ENCODE assay signal across 13 cellular contexts in the genomic region with DNA sequence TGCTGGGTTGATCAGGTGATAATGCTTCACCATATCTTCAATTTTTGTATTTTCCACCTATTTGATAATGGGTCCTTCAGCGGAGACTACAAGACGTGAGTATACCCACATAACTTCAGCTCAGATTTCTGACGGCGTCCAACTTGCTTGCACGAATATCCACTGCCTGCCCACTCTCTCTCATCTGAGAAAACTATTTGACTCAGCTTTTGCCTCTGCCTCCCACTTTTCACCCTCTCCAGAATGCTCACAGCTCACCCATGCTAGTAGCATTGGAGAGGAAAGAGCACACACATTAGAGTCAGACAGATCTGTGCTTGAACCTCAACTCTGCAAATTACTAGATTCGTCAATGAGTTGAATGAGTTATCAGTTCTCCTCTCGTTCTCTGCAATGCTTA.
A peak's percentile ranks its signal among the peaks of the same experiment; 100 is the strongest.
DNase-seq lines count a peak whose midpoint lies in the region; ATAC-seq and TF ChIP-seq lines count a peak whose summit lies in the region.
"Had no signal": no experiment of that assay in that cellular context is flagged by ENCODE, and none has a peak within 500 bp of the region (broad histone marks: within the 10 kb centered on the region; RNA-seq: fewer than 3 reads in every experiment).

No MANE protein-coding gene starts in this region.

- H3K4me3 ChIP-seq in CD4-positive, alpha-beta memory T cell (ENCODE audit: low read length in 2 of 2), result peak overlapping the region in 1 of 2 donors; percentile 3
- H3K4me3 ChIP-seq in Loucy (ENCODE audit: low read length, poor library complexity, severe bottlenecking), result no peak overlapping the region
- H3K4me3 ChIP-seq: thoracic aorta had no signal

- ATAC-seq in GM18858 (IDR thresholded peaks at IDR 0.05; ENCODE audit: unreplicated experiment) (peak; percentile 30), sciatic nerve (no peak)
- ATAC-seq: left lobe of liver had no signal

- peaks cover 80% of the 10 kb centered on the region for H3K4me1 ChIP-seq in CD4-positive, alpha-beta memory T cell (ENCODE audit: insufficient read depth, low read length)
- peaks cover 48% of the 10 kb centered on the region for H3K4me1 ChIP-seq in Loucy (ENCODE audit: insufficient read depth, low read length, poor library complexity, severe bottlenecking)

- no peaks in the 10 kb centered on the region for H3K9me2 ChIP-seq in Loucy (replicated peaks; ENCODE audit: low read depth, low read length)

- H3K4me2 ChIP-seq in Loucy (ENCODE audit: low read depth, low read length, poor library complexity, severe bottlenecking), result peak overlapping the region; percentile 12

- intact Hi-C loops in CD4-positive, alpha-beta memory T cell (cut with micrococcal nuclease), result loop anchor here (10.0 kb wide), 1 partner anchor 628 kb away; the partner anchor contains the start of gene ZCCHC2
- intact Hi-C loops in sciatic nerve (cut with DNase I), result no loop called here

- peaks cover 0 to 2% (median 0%) of the 10 kb centered on the region in 8 donors for H3K9me3 Mint-ChIP-seq in CD4-positive, alpha-beta memory T cell
- no peaks in the 10 kb centered on the region for H3K9me3 Mint-ChIP-seq in activated naive CD8-positive, alpha-beta T cell treated with anti-CD3 and anti-CD28 coated beads for 36 hours

- CTCF ChIA-PET in CD4-positive, alpha-beta memory T cell (lab: Charles Lee; ENCODE audit: partially characterized antibody), result interaction anchor here (1.0 to 10.1 kb wide), 17 partner anchors 11 to 286 kb away, joined by 3 to 148 read pairs (median 7); partner anchors contain the start of gene BCL2

- H3K27me3 Mint-ChIP-seq in CD4-positive, alpha-beta memory T cell, result no peaks in the 10 kb centered on the region
- no peaks in the 10 kb centered on the region for H3K27me3 Mint-ChIP-seq in activated naive CD8-positive, alpha-beta T cell treated with anti-CD3 and anti-CD28 coated beads for 36 hours

- H3K79me2 ChIP-seq in Loucy (ENCODE audit: insufficient read depth, low read length), result peaks cover 58% of the 10 kb centered on the region

- no peak for TF ChIP-seq CTCF in Loucy (conservative IDR thresholded peaks at IDR 0.05; ENCODE audit: low read length)

- no peak overlapping the region for H2AFZ ChIP-seq in Loucy (ENCODE audit: low read length)

- peaks cover 17 to 36% of the 10 kb centered on the region in 2 donors for H3K36me3 Mint-ChIP-seq in CD4-positive, alpha-beta memory T cell
- H3K36me3 Mint-ChIP-seq in activated naive CD8-positive, alpha-beta T cell treated with anti-CD3 and anti-CD28 coated beads for 36 hours, result peaks cover 58% of the 10 kb centered on the region

- peaks cover 15% of the 10 kb centered on the region for H3K36me3 ChIP-seq in CD4-positive, alpha-beta memory T cell (ENCODE audit: insufficient read depth, low read length)
- H3K36me3 ChIP-seq in Loucy (ENCODE audit: insufficient read depth, low read length), result no peaks in the 10 kb centered on the region; the same call in 1 of the 2 replicates
- H3K36me3 ChIP-seq: thoracic aorta had no signal

- H3K27me3 ChIP-seq in CD4-positive, alpha-beta memory T cell (ENCODE audit: insufficient read depth, low read length), result no peaks in the 10 kb centered on the region
- no peaks in the 10 kb centered on the region for H3K27me3 ChIP-seq in Loucy (ENCODE audit: insufficient read depth, low read length, poor library complexity, severe bottlenecking)

- H3K4me1 Mint-ChIP-seq in CD4-positive, alpha-beta memory T cell, result peaks cover 67 to 93% (median 79%) of the 10 kb centered on the region in 4 donors
- H3K4me1 Mint-ChIP-seq in activated naive CD8-positive, alpha-beta T cell treated with anti-CD3 and anti-CD28 coated beads for 36 hours, result peaks cover 84% of the 10 kb centered on the region

- POLR2A ChIA-PET in CD4-positive, alpha-beta memory T cell (lab: Charles Lee; ENCODE audit: partially characterized antibody), result interaction anchor here (1.0 to 10.0 kb wide), 13 partner anchors 10 to 630 kb away, joined by 3 to 195 read pairs (median 6); partner anchors contain the start of genes BCL2 and ZCCHC2

- no peaks in the 10 kb centered on the region for H3K9me3 ChIP-seq in CD4-positive, alpha-beta memory T cell (ENCODE audit: control insufficient read depth in 1 of 2, low read length in 2 of 2)
- H3K9me3 ChIP-seq in Loucy (ENCODE audit: insufficient read depth, low read depth, low read length), result no peaks in the 10 kb centered on the region
- H3K9me3 ChIP-seq: thoracic aorta had no signal

- peak overlapping the region; percentile 68 to 93 (median 76) for H3K4me3 Mint-ChIP-seq in CD4-positive, alpha-beta memory T cell
- H3K4me3 Mint-ChIP-seq in activated naive CD8-positive, alpha-beta T cell treated with anti-CD3 and anti-CD28 coated beads for 36 hours, result peak overlapping the region; percentile 27

- no peak for DNase-seq in CD4-positive, alpha-beta memory T cell
- DNase-seq in activated naive CD8-positive, alpha-beta T cell treated with anti-CD3 and anti-CD28 coated beads for 36 hours, result peak; percentile 24
- DNase-seq in sciatic nerve (ENCODE audit: low spot score), result no peak
- DNase-seq in putamen (ENCODE audit: low spot score), result no peak
- DNase-seq in DMS 273 treated with DMSO at 0.1 percent for 48 hours (lab: John Stamatoyannopoulos, UW), result no peak
- DNase-seq in kidney tubule cell (ENCODE audit: low spot score), result no peak
- DNase-seq: effector CD4-positive, alpha-beta T cell; NCI-H1694 had no signal

- H4K20me1 ChIP-seq in Loucy (ENCODE audit: insufficient read depth, low read length, poor library complexity, severe bottlenecking), result no peaks in the 10 kb centered on the region

- H3K9ac ChIP-seq in Loucy (ENCODE audit: low read depth, low read length, poor library complexity, severe bottlenecking), result peak overlapping the region; percentile 11

- no peaks in the 10 kb centered on the region for H3F3A ChIP-seq in Loucy (ENCODE audit: low read depth)

- peak overlapping the region; percentile 79 to 100 (median 93) for H3K27ac Mint-ChIP-seq in CD4-positive, alpha-beta memory T cell
- H3K27ac Mint-ChIP-seq in activated naive CD8-positive, alpha-beta T cell treated with anti-CD3 and anti-CD28 coated beads for 36 hours, result peak overlapping the region; percentile 70

- H3K27ac ChIP-seq in CD4-positive, alpha-beta memory T cell (ENCODE audit: low read depth, low read length), result peak overlapping the region; percentile 39
- H3K27ac ChIP-seq: C4-2B, thoracic aorta had no signal
